14 cellular contexts compared by ENCODE assay signal in the genomic region with DNA sequence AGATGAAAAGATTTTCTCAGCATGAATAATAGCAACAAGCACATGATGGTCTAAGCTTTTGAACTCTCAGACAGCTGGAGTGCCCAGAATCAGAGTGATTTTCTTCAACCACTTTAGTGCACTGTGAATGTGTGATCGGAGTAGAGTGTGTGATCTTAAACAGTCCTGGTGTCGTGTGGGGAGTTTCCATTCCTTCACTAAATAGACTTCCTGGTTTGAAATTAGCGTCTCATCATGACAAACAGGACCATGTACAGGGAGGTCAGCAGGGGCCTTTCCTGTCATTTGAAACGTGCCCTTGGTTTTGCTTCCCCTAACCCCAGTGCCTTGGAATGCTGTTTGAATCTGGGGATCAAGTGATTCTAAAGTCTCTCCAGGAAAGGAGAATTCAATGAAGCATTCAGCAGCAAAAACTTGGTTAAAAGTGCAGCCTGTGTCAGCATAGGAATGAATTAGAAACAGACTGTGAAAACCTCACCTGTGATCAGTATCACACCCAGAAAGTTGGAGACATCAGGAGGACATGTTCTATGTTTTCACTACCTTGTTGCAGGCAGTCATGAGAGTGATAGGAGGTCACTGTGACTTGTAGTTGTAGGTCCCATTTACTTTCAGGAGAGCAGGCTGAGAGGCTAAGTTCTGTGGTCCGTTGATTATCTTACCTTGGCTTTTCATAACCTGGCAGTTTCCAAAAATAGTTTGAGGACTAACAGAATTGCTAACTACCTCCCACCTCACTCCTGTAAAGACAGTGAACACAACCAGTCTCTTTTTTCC.
DNase-seq lines count a peak whose midpoint lies in the region; ATAC-seq and TF ChIP-seq lines count a peak whose summit lies in the region.
"Had no signal": no experiment of that assay in that cellular context is flagged by ENCODE, and none has a peak within 500 bp of the region (broad histone marks: within the 10 kb centered on the region; RNA-seq: fewer than 3 reads in every experiment).

No MANE protein-coding gene starts in this region.

- H3K4me1 ChIP-seq in Loucy (ENCODE audit: insufficient read depth, low read length, poor library complexity, severe bottlenecking) (peaks cover 1% of the 10 kb centered on the region), foreskin keratinocyte (no peaks in the 10 kb centered on the region)

- no peaks in the 10 kb centered on the region for H3K36me3 Mint-ChIP-seq in mesothelial cell of epicardium
- H3K36me3 Mint-ChIP-seq in activated CD4-positive, alpha-beta memory T cell treated with anti-CD3 and anti-CD28 coated beads for 36 hours: no peaks in the 10 kb centered on the region
- H3K36me3 Mint-ChIP-seq: brain had no signal

- H3K9me3 Mint-ChIP-seq in mesothelial cell of epicardium: no peaks in the 10 kb centered on the region
- no peaks in the 10 kb centered on the region for H3K9me3 Mint-ChIP-seq in activated CD4-positive, alpha-beta memory T cell treated with anti-CD3 and anti-CD28 coated beads for 36 hours
- H3K9me3 Mint-ChIP-seq: brain had no signal

- H3K4me3 ChIP-seq in GM12864 (ENCODE audit: low read depth, low read length): no peak overlapping the region
- H3K4me3 ChIP-seq in Loucy (ENCODE audit: low read length, poor library complexity, severe bottlenecking): no peak overlapping the region

- no peak overlapping the region for H3K4me3 Mint-ChIP-seq in mesothelial cell of epicardium
- no peak overlapping the region for H3K4me3 Mint-ChIP-seq in activated CD4-positive, alpha-beta memory T cell treated with anti-CD3 and anti-CD28 coated beads for 36 hours
- H3K4me3 Mint-ChIP-seq: brain had no signal

- POLR2A ChIA-PET in activated CD4-positive, alpha-beta memory T cell treated with anti-CD3 and anti-CD28 coated beads for 36 hours (lab: Charles Lee): no interaction called here

- no peaks in the 10 kb centered on the region for H3K27me3 ChIP-seq in Loucy (ENCODE audit: insufficient read depth, low read length, poor library complexity, severe bottlenecking)
- H3K27me3 ChIP-seq in foreskin keratinocyte: peaks cover 31% of the 10 kb centered on the region

- CTCF ChIA-PET in activated CD4-positive, alpha-beta memory T cell treated with anti-CD3 and anti-CD28 coated beads for 36 hours (lab: Charles Lee): no interaction called here

- peaks cover 24% of the 10 kb centered on the region for H3K4me1 Mint-ChIP-seq in mesothelial cell of epicardium
- no peaks in the 10 kb centered on the region for H3K4me1 Mint-ChIP-seq in activated CD4-positive, alpha-beta memory T cell treated with anti-CD3 and anti-CD28 coated beads for 36 hours (ENCODE audit: low read depth)

- no peaks in the 10 kb centered on the region for H3K36me3 ChIP-seq in Loucy (ENCODE audit: insufficient read depth, low read length)

- ATAC-seq in GM21717 (IDR thresholded peaks at IDR 0.05; ENCODE audit: unreplicated experiment): peak; percentile 58
- no peak for ATAC-seq in HG02981 (IDR thresholded peaks at IDR 0.05; ENCODE audit: unreplicated experiment)
- ATAC-seq in foreskin keratinocyte: no peak

- no peaks in the 10 kb centered on the region for H3F3A ChIP-seq in Loucy (ENCODE audit: low read depth)

- H3K79me2 ChIP-seq in Loucy (ENCODE audit: insufficient read depth, low read length): no peaks in the 10 kb centered on the region

- TF ChIP-seq CTCF in GM12864 (IDR thresholded peaks at IDR 0.05; ENCODE audit: low read depth, low read length, missing control alignments) (no peak), Loucy (conservative IDR thresholded peaks at IDR 0.05; ENCODE audit: low read length) (no peak), mesothelial cell of epicardium (IDR thresholded peaks at IDR 0.05; ENCODE audit: unreplicated experiment) (no peak), foreskin keratinocyte (conservative IDR thresholded peaks at IDR 0.05) (no peak)

- H3K9ac ChIP-seq in Loucy (ENCODE audit: low read depth, low read length, poor library complexity, severe bottlenecking): no peak overlapping the region

- H3K9me3 ChIP-seq in Loucy (ENCODE audit: insufficient read depth, low read depth, low read length): no peaks in the 10 kb centered on the region

- peak overlapping the region; percentile 61 for H2AFZ ChIP-seq in Loucy (ENCODE audit: low read length)

- no peaks in the 10 kb centered on the region for H3K27me3 Mint-ChIP-seq in mesothelial cell of epicardium (ENCODE audit: low read depth)
- peaks cover 13% of the 10 kb centered on the region for H3K27me3 Mint-ChIP-seq in activated CD4-positive, alpha-beta memory T cell treated with anti-CD3 and anti-CD28 coated beads for 36 hours

- H3K27ac ChIP-seq in foreskin keratinocyte: no peak overlapping the region

- H4K20me1 ChIP-seq in Loucy (ENCODE audit: insufficient read depth, low read length, poor library complexity, severe bottlenecking): no peaks in the 10 kb centered on the region

- no peak overlapping the region for H3K4me2 ChIP-seq in Loucy (ENCODE audit: low read depth, low read length, poor library complexity, severe bottlenecking)

- intact Hi-C loops in activated CD4-positive, alpha-beta memory T cell treated with anti-CD3 and anti-CD28 coated beads for 36 hours (cut with micrococcal nuclease): no loop called here

- DNase-seq in GM12864 (ENCODE audit: low read depth) (peak; percentile 30), mesothelial cell of epicardium (ENCODE audit: low spot score in 2 of 2, unreplicated experiment in 2 of 2) (no peak), foreskin keratinocyte (no peak)
- DNase-seq in stimulated activated CD4-positive, alpha-beta T cell treated with anti-CD3 and anti-CD28 coated beads, Interleukin-2, amount 100 ng/mL, for 24 hours: no peak
- DNase-seq in activated CD4-positive, alpha-beta memory T cell treated with anti-CD3 and anti-CD28 coated beads for 36 hours: no peak
- DNase-seq: activated CD4-positive, alpha-beta T cell treated with anti-CD3 and anti-CD28 coated beads, Interleukin-2, amount 50 U/mL, for 4 hours; DMS 273 treated with DMSO at 0.1 percent for 48 hours; glutamatergic neuron; left cardiac atrium; T-helper 9 cell had no signal

- no peaks in the 10 kb centered on the region for H3K9me2 ChIP-seq in Loucy (replicated peaks; ENCODE audit: low read depth, low read length)

- peak overlapping the region; percentile 68 for H3K27ac Mint-ChIP-seq in mesothelial cell of epicardium
- H3K27ac Mint-ChIP-seq in activated CD4-positive, alpha-beta memory T cell treated with anti-CD3 and anti-CD28 coated beads for 36 hours: no peak overlapping the region
- H3K27ac Mint-ChIP-seq: brain had no signal
